25 cellular contexts compared by ENCODE assay signal in genomic region chr4:21775703-21776102, GRCh38.
"Had no signal": no experiment of that assay in that cellular context is flagged by ENCODE, and none has a peak within 500 bp of the region (broad histone marks: within the 10 kb centered on the region; RNA-seq: fewer than 3 reads in every experiment).

No MANE protein-coding gene starts in this region.

- H3K9me3 ChIP-seq: colonic mucosa, esophagus squamous epithelium, gastrocnemius medialis, heart left ventricle, left lung, lower lobe of right lung, mucosa of descending colon had no signal

- H3K4me1 ChIP-seq: colonic mucosa, esophagus squamous epithelium, gastrocnemius medialis, heart left ventricle, left lung, lower lobe of right lung had no signal

- H3K4me1 Mint-ChIP-seq: endodermal cell, immature natural killer cell, mesothelial cell of epicardium, naive B cell had no signal

- H3K27me3 ChIP-seq: colonic mucosa, gastrocnemius medialis, hepatocyte, left lung had no signal

- H3K36me3 ChIP-seq: colonic mucosa, esophagus squamous epithelium, gastrocnemius medialis, heart left ventricle, left lung, lower lobe of right lung had no signal

- H3K4me3 ChIP-seq: colonic mucosa, esophagus squamous epithelium, gastrocnemius medialis, heart left ventricle, hepatocyte, left lung, lower lobe of right lung, mucosa of descending colon had no signal

- ATAC-seq: effector memory CD8-positive, alpha-beta T cell; esophagus mucosa; gastrocnemius medialis; heart left ventricle; left cardiac atrium; left lung; left ventricle myocardium superior; lower lobe of right lung; mucosa of descending colon had no signal

- H3K9me3 Mint-ChIP-seq: endodermal cell had no signal

- H3K4me3 Mint-ChIP-seq: dendritic cell treated with granulocyte-macrophage colony-stimulating factor and Interleukin-4, amounts not matched to agents 40 ng/mL and 50 ng/mL, for 4 days; effector memory CD8-positive, alpha-beta T cell; endodermal cell; immature natural killer cell; mesothelial cell of epicardium; naive B cell had no signal

- DNase-seq: colonic mucosa; cortex of kidney; effector CD8-positive, alpha-beta T cell; effector memory CD8-positive, alpha-beta T cell; endodermal cell; erythroblast; esophagus squamous epithelium; foreskin fibroblast; foreskin melanocyte; gastrocnemius medialis; heart left ventricle; hypothalamus; immature natural killer cell; left cardiac atrium; left lung; left ventricle myocardium superior; lower lobe of right lung; mesenchymal stem cell; mucosa of descending colon; naive B cell had no signal

- H3K36me3 Mint-ChIP-seq: immature natural killer cell, mesothelial cell of epicardium, naive B cell had no signal

- H3K27ac ChIP-seq: colonic mucosa, epithelial cell of prostate, esophagus squamous epithelium, gastrocnemius medialis, heart left ventricle, hepatocyte, left lung, lower lobe of right lung had no signal

- H3K27ac Mint-ChIP-seq: dendritic cell treated with granulocyte-macrophage colony-stimulating factor and Interleukin-4, amounts not matched to agents 40 ng/mL and 50 ng/mL, for 4 days; effector memory CD8-positive, alpha-beta T cell; endodermal cell; immature natural killer cell; mesothelial cell of epicardium; naive B cell had no signal

- H3K27me3 Mint-ChIP-seq: effector memory CD8-positive, alpha-beta T cell had no signal
